ENCODE assay signal across 35 cellular contexts in the genomic region with DNA sequence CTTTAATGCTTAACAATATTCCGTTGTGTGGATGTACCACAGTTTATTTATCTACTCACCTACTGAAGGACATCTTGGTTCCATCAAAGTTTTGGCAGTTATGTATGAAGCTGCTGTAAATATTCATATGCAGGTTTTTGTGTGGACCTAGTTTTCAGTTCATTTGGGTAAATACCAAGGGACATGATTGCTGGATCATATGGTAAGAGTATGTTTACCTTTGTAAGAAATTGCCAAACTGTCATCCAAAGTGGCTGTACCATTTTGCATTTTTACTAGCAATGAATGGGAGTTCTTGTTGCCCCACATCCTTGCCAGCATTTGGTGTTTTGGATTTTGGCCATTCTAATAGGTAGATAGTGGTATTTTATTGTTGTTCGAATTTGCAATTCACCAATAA.
"Had no signal": no experiment of that assay in that cellular context is flagged by ENCODE, and none has a peak within 500 bp of the region (broad histone marks: within the 10 kb centered on the region; RNA-seq: fewer than 3 reads in every experiment).

No MANE protein-coding gene starts in this region.

- H3K27me3 ChIP-seq: adrenal gland, body of pancreas, brain microvascular endothelial cell, breast epithelium had no signal

- H3K9me3 ChIP-seq: body of pancreas, breast epithelium had no signal

- H3K4me1 Mint-ChIP-seq: activated B cell treated with CpG ODN at 0.5 μM for 24 hours; activated CD4-positive, alpha-beta T cell treated with anti-CD3 and anti-CD28 coated beads, Interleukin-2, amount 10 ng/mL, durations not matched to agents 24 days and 14 days; activated naive CD8-positive, alpha-beta T cell treated with anti-CD3 and anti-CD28 coated beads for 36 hours had no signal

- H3K27me3 Mint-ChIP-seq: activated B cell treated with CpG ODN at 0.5 μM for 24 hours; activated CD4-positive, alpha-beta memory T cell treated with anti-CD3 and anti-CD28 coated beads for 36 hours; activated CD4-positive, alpha-beta T cell treated with anti-CD3 and anti-CD28 coated beads, Interleukin-2, amount 10 ng/mL, durations not matched to agents 24 days and 14 days; activated CD8-positive, alpha-beta T cell treated with anti-CD3 and anti-CD28 coated beads for 36 hours; activated naive CD8-positive, alpha-beta T cell treated with anti-CD3 and anti-CD28 coated beads for 36 hours; activated T-helper 17 cell treated with anti-CD3 and anti-CD28 coated beads, Interleukin-2, amount 50 U/mL, for 72 hours had no signal

- FAIRE-seq: astrocyte, TTC549 had no signal

- H3K27ac Mint-ChIP-seq: activated B cell treated with CpG ODN at 0.5 μM for 24 hours; activated CD4-positive, alpha-beta memory T cell treated with anti-CD3 and anti-CD28 coated beads for 36 hours; activated CD4-positive, alpha-beta T cell treated with anti-CD3 and anti-CD28 coated beads, Interleukin-2, amount 10 ng/mL, durations not matched to agents 24 days and 14 days; activated CD8-positive, alpha-beta T cell treated with anti-CD3 and anti-CD28 coated beads for 36 hours; activated naive CD4-positive, alpha-beta T cell treated with anti-CD3 and anti-CD28 coated beads for 36 hours; activated naive CD4-positive, alpha-beta T cell treated with anti-CD3 and anti-CD28 coated beads, Interleukin-2, amount 50 U/mL, for 72 hours; activated naive CD8-positive, alpha-beta T cell treated with anti-CD3 and anti-CD28 coated beads for 36 hours; activated T-cell treated with anti-CD3 and anti-CD28 coated beads, Interleukin-2, amount 50 U/mL, for 72 hours; activated T-helper 1 cell treated with anti-CD3 and anti-CD28 coated beads, Interleukin-12 subunit alpha, Interleukin-12 subunit beta, Interleukin-2, Interleukin-4 antibody, amounts not matched to agents 30 ng/mL and 10 ng/mL and 1 ng/mL, durations not matched to agents 14 hours and 24 hours and 36 hours; activated T-helper 17 cell treated with anti-CD3 and anti-CD28 coated beads, Interleukin-2, amount 50 U/mL, for 72 hours; T-helper 2 cell treated with Interferon-gamma antibody and Interleukin-4, amounts not matched to agents 5 μg/mL and 100 μg/mL, for 36 hours had no signal

- DNase-seq: activated B cell treated with CpG ODN at 0.5 μM for 24 hours; activated CD4-positive, alpha-beta memory T cell treated with anti-CD3 and anti-CD28 coated beads for 36 hours; activated CD4-positive, alpha-beta T cell treated with anti-CD3 and anti-CD28 coated beads for 4 hours; activated CD4-positive, alpha-beta T cell treated with anti-CD3 and anti-CD28 coated beads, Interleukin-2, amount 10 ng/mL, durations not matched to agents 24 days and 14 days; activated CD4-positive, alpha-beta T cell treated with anti-CD3 and anti-CD28 coated beads, Interleukin-2, amount 50 U/mL, for 1 hour; activated CD4-positive, alpha-beta T cell treated with anti-CD3 and anti-CD28 coated beads, Interleukin-2, amount 50 U/mL, for 4 hours; activated CD4-positive, CD25-positive, alpha-beta regulatory T cell treated with anti-CD3 and anti-CD28 coated beads, Interleukin-2, amount 50 U/mL, for 72 hours; activated CD8-positive, alpha-beta memory T cell treated with anti-CD3 and anti-CD28 coated beads, Interleukin-2, amount 50 U/mL, for 4 hours; activated CD8-positive, alpha-beta T cell treated with anti-CD3 and anti-CD28 coated beads for 36 hours; activated effector memory CD4-positive, alpha-beta T cell treated with anti-CD3 and anti-CD28 coated beads, Interleukin-2, amount 50 U/mL, for 16 hours; activated gamma-delta T cell treated with Interleukin-2 at 50 U/mL for 16 hours; activated naive CD4-positive, alpha-beta T cell; activated naive CD4-positive, alpha-beta T cell treated with anti-CD3 and anti-CD28 coated beads for 36 hours; activated naive CD4-positive, alpha-beta T cell treated with anti-CD3 and anti-CD28 coated beads, Interleukin-2, amount 50 U/mL, for 16 hours; activated naive CD8-positive, alpha-beta T cell treated with anti-CD3 and anti-CD28 coated beads for 36 hours; activated T-cell treated with anti-CD3 and anti-CD28 coated beads for 4 hours; activated T-cell treated with anti-CD3 and anti-CD28 coated beads, Interleukin-2, amount 50 U/mL, for 1 hour; activated T-cell treated with anti-CD3 and anti-CD28 coated beads, Interleukin-2, amount 50 U/mL, for 4 hours; activated T-cell treated with anti-CD3 and anti-CD28 coated beads, Interleukin-2, amount 50 U/mL, for 72 hours; adrenal gland; amniotic stem cell; aorta; body of pancreas; brain microvascular endothelial cell; central memory CD4-positive, alpha-beta T cell; T-helper 2 cell; T-helper 9 cell had no signal

- H3K4me3 Mint-ChIP-seq: activated B cell treated with CpG ODN at 0.5 μM for 24 hours; activated CD4-positive, alpha-beta memory T cell treated with anti-CD3 and anti-CD28 coated beads for 36 hours; activated CD4-positive, alpha-beta T cell treated with anti-CD3 and anti-CD28 coated beads, Interleukin-2, amount 10 ng/mL, durations not matched to agents 24 days and 14 days; activated CD8-positive, alpha-beta T cell treated with anti-CD3 and anti-CD28 coated beads for 36 hours; activated naive CD4-positive, alpha-beta T cell treated with anti-CD3 and anti-CD28 coated beads for 36 hours; activated naive CD8-positive, alpha-beta T cell treated with anti-CD3 and anti-CD28 coated beads for 36 hours; activated T-cell treated with anti-CD3 and anti-CD28 coated beads, Interleukin-2, amount 50 U/mL, for 4 hours; activated T-cell treated with anti-CD3 and anti-CD28 coated beads, Interleukin-2, amount 50 U/mL, for 72 hours; activated T-helper 1 cell treated with anti-CD3 and anti-CD28 coated beads, Interleukin-12 subunit alpha, Interleukin-12 subunit beta, Interleukin-2, Interleukin-4 antibody, amounts not matched to agents 30 ng/mL and 10 ng/mL and 1 ng/mL, durations not matched to agents 14 hours and 24 hours and 36 hours; activated T-helper 17 cell treated with anti-CD3 and anti-CD28 coated beads, Interleukin-2, amount 50 U/mL, for 72 hours; T-helper 2 cell treated with Interferon-gamma antibody and Interleukin-4, amounts not matched to agents 5 μg/mL and 100 μg/mL, for 36 hours had no signal

- ATAC-seq: activated CD8-positive, alpha-beta T cell treated with anti-CD3 and anti-CD28 coated beads for 36 hours; activated naive CD4-positive, alpha-beta T cell treated with anti-CD3 and anti-CD28 coated beads, Interleukin-2, amount 50 U/mL, for 72 hours; activated T-cell treated with anti-CD3 and anti-CD28 coated beads, Interleukin-2, amount 50 U/mL, for 4 hours; activated T-cell treated with anti-CD3 and anti-CD28 coated beads, Interleukin-2, amount 50 U/mL, for 72 hours; activated T-helper 17 cell treated with anti-CD3 and anti-CD28 coated beads, Interleukin-2, amount 50 U/mL, for 72 hours; body of pancreas had no signal

- H3K27ac ChIP-seq: adrenal gland, body of pancreas, brain microvascular endothelial cell, breast epithelium, VCaP had no signal
